Comparison of ENCODE assay signal across 25 cellular contexts in genomic region chr13:67106502-67107057, GRCh38.
"Had no signal": no experiment of that assay in that cellular context is flagged by ENCODE, and none has a peak within 500 bp of the region (broad histone marks: within the 10 kb centered on the region; RNA-seq: fewer than 3 reads in every experiment).

No MANE protein-coding gene starts in this region.

- H3K4me1 ChIP-seq: breast epithelium, parathyroid adenoma, thyroid gland, uterus had no signal

- H3K36me3 ChIP-seq: breast epithelium, right atrium auricular region, thyroid gland, uterus had no signal

- H3K27me3 Mint-ChIP-seq: activated B cell treated with CpG ODN at 0.5 μM for 24 hours; central memory CD8-positive, alpha-beta T cell; naive B cell; stimulated activated naive CD8-positive, alpha-beta T cell treated with anti-CD3 and anti-CD28 coated beads, Interleukin-15, Interleukin-2, amounts not matched to agents 100 ng/mL and 50 ng/mL, for 24 hours; T-cell had no signal

- H3K9ac ChIP-seq: parathyroid adenoma had no signal

- DNase-seq: activated B cell treated with CpG ODN at 0.5 μM for 24 hours; activated CD4-positive, alpha-beta T cell treated with anti-CD3 and anti-CD28 coated beads, Interleukin-2, amount 50 U/mL, for 1 hour; activated naive CD4-positive, alpha-beta T cell; activated T-cell treated with anti-CD3 and anti-CD28 coated beads for 4 hours; activated T-cell treated with anti-CD3 and anti-CD28 coated beads, Interleukin-2, amount 50 U/mL, for 72 hours; effector memory CD4-positive, alpha-beta T cell; kidney glomerular epithelial cell; mammary epithelial cell; naive B cell; occipital lobe; stimulated activated CD4-positive, alpha-beta T cell treated with anti-CD3 and anti-CD28 coated beads, Interleukin-4, amount 100 ng/mL, for 1 hour; T-cell; thyroid gland; uterus had no signal

- H3K27ac Mint-ChIP-seq: activated B cell treated with CpG ODN at 0.5 μM for 24 hours; activated naive CD4-positive, alpha-beta T cell treated with anti-CD3 and anti-CD28 coated beads, Interleukin-2, amount 50 U/mL, for 72 hours; activated T-cell treated with anti-CD3 and anti-CD28 coated beads, Interleukin-2, amount 50 U/mL, for 72 hours; mesothelial cell of epicardium; stimulated activated effector memory CD8-positive, alpha-beta T cell treated with anti-CD3 and anti-CD28 coated beads, Interleukin-12 subunit alpha, Interleukin-12 subunit beta, amount 100 ng/mL, for 72 hours; stimulated activated naive CD8-positive, alpha-beta T cell treated with anti-CD3 and anti-CD28 coated beads, Interleukin-15, Interleukin-2, amounts not matched to agents 100 ng/mL and 50 ng/mL, for 24 hours; T-cell; T-helper 2 cell treated with Interferon-gamma antibody and Interleukin-4, amounts not matched to agents 5 μg/mL and 100 μg/mL, for 36 hours had no signal

- H3K4me3 Mint-ChIP-seq: activated B cell treated with CpG ODN at 0.5 μM for 24 hours; activated T-cell treated with anti-CD3 and anti-CD28 coated beads, Interleukin-2, amount 50 U/mL, for 72 hours; central memory CD8-positive, alpha-beta T cell; mesothelial cell of epicardium; naive B cell; neural crest cell; stimulated activated effector memory CD8-positive, alpha-beta T cell treated with anti-CD3 and anti-CD28 coated beads, Interleukin-12 subunit alpha, Interleukin-12 subunit beta, amount 100 ng/mL, for 72 hours; stimulated activated naive CD8-positive, alpha-beta T cell treated with anti-CD3 and anti-CD28 coated beads, Interleukin-15, Interleukin-2, amounts not matched to agents 100 ng/mL and 50 ng/mL, for 24 hours; T-cell; T-helper 2 cell treated with Interferon-gamma antibody and Interleukin-4, amounts not matched to agents 5 μg/mL and 100 μg/mL, for 36 hours had no signal

- H3K9me3 Mint-ChIP-seq: activated B cell treated with CpG ODN at 0.5 μM for 24 hours; stimulated activated effector memory CD8-positive, alpha-beta T cell treated with anti-CD3 and anti-CD28 coated beads, Interleukin-12 subunit alpha, Interleukin-12 subunit beta, amount 100 ng/mL, for 72 hours; stimulated activated naive CD8-positive, alpha-beta T cell treated with anti-CD3 and anti-CD28 coated beads, Interleukin-15, Interleukin-2, amounts not matched to agents 100 ng/mL and 50 ng/mL, for 24 hours; T-helper 2 cell treated with Interferon-gamma antibody and Interleukin-4, amounts not matched to agents 5 μg/mL and 100 μg/mL, for 36 hours had no signal

- ATAC-seq: activated naive CD4-positive, alpha-beta T cell treated with anti-CD3 and anti-CD28 coated beads, Interleukin-2, amount 50 U/mL, for 72 hours; activated T-cell treated with anti-CD3 and anti-CD28 coated beads, Interleukin-2, amount 50 U/mL, for 72 hours; left lobe of liver; stimulated activated effector memory CD8-positive, alpha-beta T cell treated with anti-CD3 and anti-CD28 coated beads, Interleukin-12 subunit alpha, Interleukin-12 subunit beta, amount 100 ng/mL, for 72 hours; T-cell had no signal

- H3K4me1 Mint-ChIP-seq: central memory CD8-positive, alpha-beta T cell; stimulated activated effector memory CD8-positive, alpha-beta T cell treated with anti-CD3 and anti-CD28 coated beads, Interleukin-12 subunit alpha, Interleukin-12 subunit beta, amount 100 ng/mL, for 72 hours; T-cell had no signal

- H3K4me3 ChIP-seq: breast epithelium, right atrium auricular region, thyroid gland, uterus had no signal

- H3K27me3 ChIP-seq: breast epithelium, right atrium auricular region, thyroid gland, uterus had no signal

- H3K9me3 ChIP-seq: right atrium auricular region, thyroid gland, uterus had no signal

- H3K36me3 Mint-ChIP-seq: activated naive CD4-positive, alpha-beta T cell treated with anti-CD3 and anti-CD28 coated beads, Interleukin-2, amount 50 U/mL, for 72 hours; naive B cell; stimulated activated effector memory CD8-positive, alpha-beta T cell treated with anti-CD3 and anti-CD28 coated beads, Interleukin-12 subunit alpha, Interleukin-12 subunit beta, amount 100 ng/mL, for 72 hours; T-cell had no signal

- H3K27ac ChIP-seq: breast epithelium, parathyroid adenoma, right atrium auricular region, thyroid gland, uterus had no signal
